ENCODE assay signal across 11 cellular contexts in the genomic region with DNA sequence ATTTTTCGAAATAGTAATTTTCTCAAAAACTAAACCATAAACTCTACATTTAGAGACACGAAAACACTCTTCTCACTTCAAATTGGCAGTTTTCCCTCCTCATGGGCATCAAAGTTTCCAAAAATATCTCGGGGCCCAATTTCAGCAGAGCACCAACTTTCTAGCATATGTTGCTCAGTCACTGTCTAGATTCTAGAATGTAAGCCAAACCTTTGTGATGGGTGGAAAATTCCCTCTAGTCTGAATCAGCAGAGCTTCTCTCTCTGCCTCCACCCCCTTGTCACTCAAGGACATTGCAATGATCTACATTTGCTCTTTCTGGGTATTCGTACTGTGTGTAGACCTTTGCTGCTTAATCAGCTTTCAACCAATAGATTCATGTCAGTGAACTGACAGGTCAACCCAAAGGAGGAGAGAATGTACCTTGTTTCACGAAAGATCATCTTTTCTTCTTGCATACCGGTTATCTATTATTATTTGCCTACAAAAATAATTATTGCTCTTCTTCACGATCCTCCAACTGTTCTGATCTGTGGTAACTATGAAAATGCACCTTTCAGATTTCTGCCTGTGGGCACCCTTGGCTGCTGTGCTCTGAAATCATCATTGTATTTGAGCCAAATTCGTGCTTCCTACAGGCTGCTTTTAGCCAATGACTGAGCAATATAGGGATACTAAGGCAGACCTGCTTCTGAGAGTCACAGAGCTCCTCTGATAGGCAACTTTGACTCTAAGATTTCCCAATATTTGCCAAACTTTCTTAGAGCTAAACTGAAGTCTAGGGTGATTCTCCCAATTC. TPM values are rescaled to one million over a fixed set of nuclear protein-coding genes. Genes with fewer than 3 reads are reported as not detected.
DNase-seq lines count a peak whose midpoint lies in the region; ATAC-seq and TF ChIP-seq lines count a peak whose summit lies in the region.
"Had no signal": no experiment of that assay in that cellular context is flagged by ENCODE, and none has a peak within 500 bp of the region (broad histone marks: within the 10 kb centered on the region; RNA-seq: fewer than 3 reads in every experiment).

No MANE protein-coding gene starts in this region.

- no peaks in the 10 kb centered on the region for H3K27me3 Mint-ChIP-seq in activated T-cell treated with anti-CD3 and anti-CD28 coated beads, Interleukin-2, amount 50 U/mL, for 4 hours (ENCODE audit: low read depth)
- H3K27me3 Mint-ChIP-seq: naive B cell had no signal

- no peaks in the 10 kb centered on the region for H4K20me1 ChIP-seq in smooth muscle cell (ENCODE audit: low read depth)

- H3K4me3 ChIP-seq in epithelial cell of esophagus (ENCODE audit: low read length) (no peak overlapping the region), smooth muscle cell (no peak overlapping the region)
- H3K4me3 ChIP-seq: upper lobe of right lung had no signal

- H3K27ac ChIP-seq in smooth muscle cell (ENCODE audit: low read depth), result peak overlapping the region; percentile 97
- H3K27ac ChIP-seq: upper lobe of right lung had no signal

- WGBS in smooth muscle cell (ENCODE audit: low lambda C conversion rate), result 93% methylated on average over 8 of the region's 8 CpGs

- H3K36me3 Mint-ChIP-seq in activated T-cell treated with anti-CD3 and anti-CD28 coated beads, Interleukin-2, amount 50 U/mL, for 4 hours (ENCODE audit: insufficient read depth), result peaks cover 8% of the 10 kb centered on the region

- TF ChIP-seq CTCF in epithelial cell of esophagus (IDR thresholded peaks at IDR 0.05; ENCODE audit: insufficient read depth, low read depth, low read length, missing control alignments) (no peak), smooth muscle cell (IDR thresholded peaks at IDR 0.05; ENCODE audit: borderline replicate concordance, insufficient read depth, poor library complexity, severe bottlenecking) (no peak)

- no peaks in the 10 kb centered on the region for H3K9me3 ChIP-seq in smooth muscle cell (replicated peaks; ENCODE audit: low read depth)
- H3K9me3 ChIP-seq: upper lobe of right lung had no signal

- peaks cover 3% of the 10 kb centered on the region for H3F3A ChIP-seq in smooth muscle cell (ENCODE audit: low read depth)

- no peak for DNase-seq in activated T-cell treated with anti-CD3 and anti-CD28 coated beads, Interleukin-2, amount 50 U/mL, for 4 hours
- no peak for DNase-seq in activated T-cell treated with anti-CD3 and anti-CD28 coated beads, Interleukin-2, amount 50 U/mL, for 48 hours
- DNase-seq in NCI-H446 treated with DMSO at 0.1 percent for 48 hours (lab: John Stamatoyannopoulos, UW) (peak; percentile 87), epithelial cell of esophagus (ENCODE audit: low read depth) (peak; percentile 57), smooth muscle cell (lab: John Stamatoyannopoulos, UW; ENCODE audit: unreplicated experiment) (no peak), NCI-H1048 (lab: John Stamatoyannopoulos, UW) (no peak), SIG-M5 (lab: John Stamatoyannopoulos, UW) (no peak)
- DNase-seq: AML-193, naive B cell, upper lobe of right lung had no signal

- no peak overlapping the region for H2AFZ ChIP-seq in smooth muscle cell (ENCODE audit: low read depth)

- H3K36me3 ChIP-seq in smooth muscle cell (ENCODE audit: low read depth), result no peaks in the 10 kb centered on the region
- H3K36me3 ChIP-seq: upper lobe of right lung had no signal

- H3K4me1 ChIP-seq in smooth muscle cell (ENCODE audit: low read depth), result peaks cover 6% of the 10 kb centered on the region

- H3K4me3 Mint-ChIP-seq in activated T-cell treated with anti-CD3 and anti-CD28 coated beads, Interleukin-2, amount 50 U/mL, for 4 hours, result peak overlapping the region; percentile 7
- H3K4me3 Mint-ChIP-seq: naive B cell had no signal

- no peaks in the 10 kb centered on the region for H3K79me2 ChIP-seq in smooth muscle cell (ENCODE audit: low read depth)

- no peak overlapping the region for H3K9ac ChIP-seq in smooth muscle cell (ENCODE audit: low read depth)

- H3K9me3 Mint-ChIP-seq in activated T-cell treated with anti-CD3 and anti-CD28 coated beads, Interleukin-2, amount 50 U/mL, for 4 hours, result no peaks in the 10 kb centered on the region
- H3K9me3 Mint-ChIP-seq: naive B cell had no signal

- peaks cover 47% of the 10 kb centered on the region for H3K4me1 Mint-ChIP-seq in activated T-cell treated with anti-CD3 and anti-CD28 coated beads, Interleukin-2, amount 50 U/mL, for 4 hours (ENCODE audit: low read depth)
- H3K4me1 Mint-ChIP-seq: naive B cell had no signal

- peak in 1 of 2 donors; percentile 9 for ATAC-seq in activated T-cell treated with anti-CD3 and anti-CD28 coated beads, Interleukin-2, amount 50 U/mL, for 4 hours
- ATAC-seq in GM18517 (IDR thresholded peaks at IDR 0.05; ENCODE audit: unreplicated experiment), result no peak
- ATAC-seq: upper lobe of right lung had no signal

- H3K27me3 ChIP-seq in smooth muscle cell (ENCODE audit: low read depth), result no peaks in the 10 kb centered on the region
- H3K27me3 ChIP-seq: upper lobe of right lung had no signal

- peak overlapping the region; percentile 21 for H3K4me2 ChIP-seq in smooth muscle cell

RNA-seq across cellular contexts. Expression of a gene that starts 38.7 kb away (rescaled TPM):
- 100 to 1,000 TPM; 371 to 409 (median 377) TPM for total RNA-seq in activated T-cell treated with anti-CD3 and anti-CD28 coated beads, Interleukin-2, amount 50 U/mL, for 4 hours
- total RNA-seq in smooth muscle cell, result 454 and 515 TPM in 2 replicates
- 76.2 and 114 TPM in 2 replicates for polyA plus RNA-seq in smooth muscle cell

Comparison
In these comparisons a context has a peak if more than half of its experiments do, and no peak if none do; other contexts are left out.
1. DNase-seq: peak in NCI-H446 treated with DMSO at 0.1 percent for 48 hours (single experiment) and epithelial cell of esophagus (single experiment); none in activated T-cell treated with anti-CD3 and anti-CD28 coated beads, Interleukin-2, amount 50 U/mL, for 4 hours (single experiment), activated T-cell treated with anti-CD3 and anti-CD28 coated beads, Interleukin-2, amount 50 U/mL, for 48 hours (0 of 2), smooth muscle cell (single experiment), NCI-H1048 (single experiment) and SIG-M5 (single experiment).